8 cellular contexts compared by ENCODE assay signal in the genomic region with DNA sequence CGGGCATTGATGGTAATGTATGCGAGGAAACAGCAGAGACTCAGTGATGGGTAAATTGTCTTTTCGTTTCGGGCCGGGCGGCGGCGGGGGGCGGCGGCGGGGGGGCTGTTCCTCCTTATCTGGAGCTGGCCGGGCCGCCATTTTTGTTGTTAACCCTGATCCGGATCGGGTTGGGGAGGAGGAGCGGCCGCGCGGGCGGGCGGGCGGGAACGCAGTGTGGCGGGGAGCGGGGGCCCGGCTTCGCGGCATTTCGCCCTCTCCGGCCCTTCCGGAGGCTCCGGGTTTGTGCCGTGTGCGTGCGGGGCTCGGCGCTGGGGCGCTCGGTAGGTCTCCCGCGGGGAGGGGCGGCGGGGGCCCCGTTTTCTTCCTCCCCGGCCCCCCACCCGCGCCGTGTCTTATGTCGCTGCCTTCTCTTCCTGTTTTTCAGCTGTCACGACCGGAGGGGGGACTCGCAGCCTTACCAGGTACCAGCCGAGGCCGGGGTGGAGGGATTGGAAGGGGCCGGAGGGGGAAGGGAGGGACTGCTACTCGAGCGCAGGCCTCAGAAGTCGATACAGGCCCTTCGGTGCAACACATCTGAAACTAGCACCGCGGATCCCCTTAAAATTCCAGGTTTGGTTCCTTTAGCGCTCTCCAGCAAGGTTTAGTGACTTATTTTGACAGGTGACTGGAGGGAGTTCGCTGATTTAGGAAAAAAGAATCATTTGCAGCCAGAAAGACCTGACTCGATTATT. TPM values are rescaled to one million over a fixed set of nuclear protein-coding genes. Genes with fewer than 3 reads are reported as not detected.
DNase-seq lines count a peak whose midpoint lies in the region; ATAC-seq and TF ChIP-seq lines count a peak whose summit lies in the region.

No MANE protein-coding gene starts in this region.

- H3K4me3 ChIP-seq in epithelial cell of proximal tubule (ENCODE audit: low read depth, low read length): peak overlapping the region; percentile 88
- peak overlapping the region; percentile 96 for H3K4me3 ChIP-seq in mucosa of stomach (ENCODE audit: low read length)

- H3K4me1 ChIP-seq in ES-I3 (ENCODE audit: insufficient read depth, low read length) (no peaks in the 10 kb centered on the region), mucosa of stomach (ENCODE audit: control insufficient read depth, insufficient read depth, low read length) (peaks cover 4% of the 10 kb centered on the region)

- H3K27me3 ChIP-seq in mucosa of stomach (ENCODE audit: control insufficient read depth, insufficient read depth, low read length): no peaks in the 10 kb centered on the region

- H3K36me3 ChIP-seq in ES-I3 (ENCODE audit: insufficient read depth, low read length) (peaks cover 17% of the 10 kb centered on the region), mucosa of stomach (ENCODE audit: control insufficient read depth, insufficient read depth, low read length) (no peaks in the 10 kb centered on the region)

- H3K9ac ChIP-seq in ES-I3 (ENCODE audit: low read depth, low read length) (peak overlapping the region; percentile 79), mucosa of stomach (ENCODE audit: low read length) (peak overlapping the region; percentile 96)

- peak; percentile 19 for ATAC-seq in HG02588 (IDR thresholded peaks at IDR 0.05; ENCODE audit: unreplicated experiment)

- H3K9me3 ChIP-seq in ES-I3 (ENCODE audit: control insufficient read depth, insufficient read depth, low read length) (no peaks in the 10 kb centered on the region), mucosa of stomach (ENCODE audit: control insufficient read depth, low read length) (no peaks in the 10 kb centered on the region)

- no peak for TF ChIP-seq CTCF in epithelial cell of proximal tubule (conservative IDR thresholded peaks at IDR 0.05; ENCODE audit: low read depth, low read length)

- DNase-seq in NCI-H774 (lab: John Stamatoyannopoulos, UW): peak; percentile 13
- peak; percentile 59 for DNase-seq in activated T-cell treated with anti-CD3 and anti-CD28 coated beads for 48 hours (ENCODE audit: low read depth)
- DNase-seq in epithelial cell of proximal tubule (ENCODE audit: low read depth): no peak
- DNase-seq in stimulated activated CD8-positive, alpha-beta memory T cell treated with anti-CD3 and anti-CD28 coated beads, Interleukin-4, amount 100 ng/mL, for 24 hours (ENCODE audit: low read depth): peak; percentile 65
- DNase-seq in T1000 (lab: John Stamatoyannopoulos, UW): no peak

RNA-seq across cellular contexts. Expression of gene WAC, which starts 0.8 kb away (rescaled TPM):
- 53.7 and 54.8 TPM in 2 replicates for total RNA-seq in epithelial cell of proximal tubule

Comparison
In these comparisons a context has a peak if more than half of its experiments do, and no peak if none do; other contexts are left out.
1. DNase-seq: peak in NCI-H774 (single experiment), activated T-cell treated with anti-CD3 and anti-CD28 coated beads for 48 hours (single experiment) and stimulated activated CD8-positive, alpha-beta memory T cell treated with anti-CD3 and anti-CD28 coated beads, Interleukin-4, amount 100 ng/mL, for 24 hours (single experiment); none in epithelial cell of proximal tubule (single experiment) and T1000 (single experiment).